Comparison of ENCODE assay signal across 22 cellular contexts in the genomic region with DNA sequence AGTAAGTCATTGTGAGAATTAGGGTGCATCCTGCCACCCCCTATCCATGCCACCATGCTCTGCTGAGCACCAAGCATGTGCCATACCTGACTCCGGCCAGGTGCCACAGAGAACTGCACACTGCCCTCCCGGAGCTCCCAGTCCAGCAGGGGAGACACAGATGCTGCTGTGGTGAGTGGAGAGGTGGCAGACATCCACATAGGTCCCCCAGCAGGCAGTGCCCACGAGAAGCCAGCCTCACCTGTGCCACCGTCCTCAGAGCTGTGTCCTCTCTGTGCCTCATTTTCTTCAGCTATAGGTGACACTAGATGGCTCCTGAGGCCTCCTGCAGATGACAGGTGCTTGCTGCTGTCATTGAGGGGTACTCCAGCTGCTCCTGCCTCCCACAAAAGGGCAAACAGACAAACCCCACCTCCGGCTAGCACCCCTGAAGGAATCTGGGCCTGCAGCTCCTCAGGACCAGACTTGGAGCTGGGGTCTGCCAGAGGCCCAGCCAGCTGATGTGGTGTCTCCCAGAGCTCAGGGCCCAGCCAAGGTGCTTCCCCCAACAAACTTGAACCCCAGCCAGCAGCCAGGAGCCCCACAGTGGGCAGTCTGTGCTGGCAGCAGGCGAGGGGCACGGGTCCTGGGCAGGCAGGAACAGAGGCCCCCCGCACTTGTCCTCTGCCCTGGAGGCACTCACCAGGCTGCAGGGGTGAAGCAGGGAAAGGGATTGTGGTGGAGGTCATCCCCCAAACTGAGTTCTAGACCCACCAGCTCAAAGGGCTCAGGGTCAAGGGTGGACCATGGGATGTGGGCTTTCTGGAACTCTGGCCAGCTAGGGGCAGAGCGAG. TPM values are rescaled to one million over a fixed set of nuclear protein-coding genes. Genes with fewer than 3 reads are reported as not detected.
DNase-seq lines count a peak whose midpoint lies in the region; ATAC-seq, FAIRE-seq and TF ChIP-seq lines count a peak whose summit lies in the region.
"Had no signal": no experiment of that assay in that cellular context is flagged by ENCODE, and none has a peak within 500 bp of the region (broad histone marks: within the 10 kb centered on the region; RNA-seq: fewer than 3 reads in every experiment).

No MANE protein-coding gene starts in this region.

- no peaks in the 10 kb centered on the region for H3K36me3 ChIP-seq in heart right ventricle
- H3K36me3 ChIP-seq: neutrophil, right atrium auricular region, stomach had no signal

- H3K27ac ChIP-seq in heart right ventricle, result no peak overlapping the region
- H3K27ac ChIP-seq: HL-60, neutrophil, right atrium auricular region, stomach had no signal

- H3K9me3 ChIP-seq in heart right ventricle, result no peaks in the 10 kb centered on the region
- H3K9me3 ChIP-seq: neutrophil, right atrium auricular region, stomach had no signal

- peak; percentile 37 for FAIRE-seq in urothelium cell line (lab: Jason Lieb, UNC)
- FAIRE-seq: endometrium, keratinocyte had no signal

- TF ChIP-seq CTCF in heart right ventricle (IDR thresholded peaks at IDR 0.05), result no peak

- H3K4me1 ChIP-seq in heart right ventricle, result peaks cover 0 to 14% (median 6%) of the 10 kb centered on the region in 9 donors

- no peak overlapping the region for H3K4me3 Mint-ChIP-seq in activated naive CD8-positive, alpha-beta T cell
- no peak overlapping the region for H3K4me3 Mint-ChIP-seq in activated naive CD8-positive, alpha-beta T cell treated with anti-CD3 and anti-CD28 coated beads, Interleukin-2, amount 50 U/mL, for 24 hours
- no peak overlapping the region for H3K4me3 Mint-ChIP-seq in activated T-helper 17 cell treated with anti-CD3 and anti-CD28 coated beads, Interleukin-2, amount 50 U/mL, for 72 hours
- H3K4me3 Mint-ChIP-seq in activated T-helper 2 cell treated with anti-CD3 and anti-CD28 coated beads, Interferon-gamma antibody, Interleukin-2, Interleukin-4, amounts not matched to agents 10 μg/mL and 5 μg/mL and 100 μg/mL, durations not matched to agents 14 hours and 24 hours and 36 hours (ENCODE audit: low read depth), result no peak overlapping the region
- H3K4me3 Mint-ChIP-seq: activated T-helper 1 cell treated with anti-CD3 and anti-CD28 coated beads, Interleukin-12 subunit alpha, Interleukin-12 subunit beta, Interleukin-2, Interleukin-4 antibody, amounts not matched to agents 30 ng/mL and 10 ng/mL and 1 ng/mL, durations not matched to agents 14 hours and 24 hours and 36 hours; H9 had no signal

- peak overlapping the region; percentile 70 for H3K27ac Mint-ChIP-seq in activated naive CD8-positive, alpha-beta T cell
- H3K27ac Mint-ChIP-seq in activated naive CD8-positive, alpha-beta T cell treated with anti-CD3 and anti-CD28 coated beads, Interleukin-2, amount 50 U/mL, for 24 hours, result no peak overlapping the region
- peak overlapping the region; percentile 73 for H3K27ac Mint-ChIP-seq in activated T-helper 17 cell treated with anti-CD3 and anti-CD28 coated beads, Interleukin-2, amount 50 U/mL, for 72 hours
- no peak overlapping the region for H3K27ac Mint-ChIP-seq in activated T-helper 2 cell treated with anti-CD3 and anti-CD28 coated beads, Interferon-gamma antibody, Interleukin-2, Interleukin-4, amounts not matched to agents 10 μg/mL and 5 μg/mL and 100 μg/mL, durations not matched to agents 14 hours and 24 hours and 36 hours

- no peaks in the 10 kb centered on the region for H3K27me3 ChIP-seq in heart right ventricle
- H3K27me3 ChIP-seq: right atrium auricular region, stomach had no signal

- no peak for DNase-seq in activated naive CD8-positive, alpha-beta T cell treated with anti-CD3 and anti-CD28 coated beads, Interleukin-2, amount 50 U/mL, for 24 hours
- DNase-seq in HuH-7 (ENCODE audit: low spot score), result peak; percentile 8
- DNase-seq in urothelium cell line (ENCODE audit: low spot score), result no peak
- no peak for DNase-seq in NCI-H2081 treated with DMSO at 0.1 percent for 48 hours (lab: John Stamatoyannopoulos, UW)
- DNase-seq in activated T-helper 2 cell treated with anti-CD3 and anti-CD28 coated beads, Interferon-gamma antibody, Interleukin-2, Interleukin-4, amounts not matched to agents 10 μg/mL and 5 μg/mL and 100 μg/mL, durations not matched to agents 14 hours and 24 hours and 36 hours (ENCODE audit: low spot score), result no peak
- no peak for DNase-seq in heart right ventricle
- DNase-seq: GDM1, H9, mesenchymal stem cell, NCI-H1105, NCI-H526 treated with DMSO at 0.1 percent for 48 hours, stomach had no signal

- no peaks in the 10 kb centered on the region for H3K9me3 Mint-ChIP-seq in activated naive CD8-positive, alpha-beta T cell (ENCODE audit: low read depth)
- no peaks in the 10 kb centered on the region for H3K9me3 Mint-ChIP-seq in activated naive CD8-positive, alpha-beta T cell treated with anti-CD3 and anti-CD28 coated beads, Interleukin-2, amount 50 U/mL, for 24 hours
- no peaks in the 10 kb centered on the region for H3K9me3 Mint-ChIP-seq in activated T-helper 17 cell treated with anti-CD3 and anti-CD28 coated beads, Interleukin-2, amount 50 U/mL, for 72 hours
- no peaks in the 10 kb centered on the region for H3K9me3 Mint-ChIP-seq in activated T-helper 2 cell treated with anti-CD3 and anti-CD28 coated beads, Interferon-gamma antibody, Interleukin-2, Interleukin-4, amounts not matched to agents 10 μg/mL and 5 μg/mL and 100 μg/mL, durations not matched to agents 14 hours and 24 hours and 36 hours
- H3K9me3 Mint-ChIP-seq: activated T-helper 1 cell treated with anti-CD3 and anti-CD28 coated beads, Interleukin-12 subunit alpha, Interleukin-12 subunit beta, Interleukin-2, Interleukin-4 antibody, amounts not matched to agents 30 ng/mL and 10 ng/mL and 1 ng/mL, durations not matched to agents 14 hours and 24 hours and 36 hours had no signal

- H3K4me3 ChIP-seq in heart right ventricle, result no peak overlapping the region
- H3K4me3 ChIP-seq: right atrium auricular region, stomach had no signal

- WGBS in heart right ventricle, 2 donors, result 81 to 85% methylated on average over 9 of the region's 9 CpGs

- H3K27me3 Mint-ChIP-seq in activated naive CD8-positive, alpha-beta T cell, result no peaks in the 10 kb centered on the region
- H3K27me3 Mint-ChIP-seq in activated naive CD8-positive, alpha-beta T cell treated with anti-CD3 and anti-CD28 coated beads, Interleukin-2, amount 50 U/mL, for 24 hours, result no peaks in the 10 kb centered on the region
- no peaks in the 10 kb centered on the region for H3K27me3 Mint-ChIP-seq in activated T-helper 17 cell treated with anti-CD3 and anti-CD28 coated beads, Interleukin-2, amount 50 U/mL, for 72 hours
- no peaks in the 10 kb centered on the region for H3K27me3 Mint-ChIP-seq in activated T-helper 2 cell treated with anti-CD3 and anti-CD28 coated beads, Interferon-gamma antibody, Interleukin-2, Interleukin-4, amounts not matched to agents 10 μg/mL and 5 μg/mL and 100 μg/mL, durations not matched to agents 14 hours and 24 hours and 36 hours (ENCODE audit: low read depth)

- peaks cover 29% of the 10 kb centered on the region for H3K4me1 Mint-ChIP-seq in activated naive CD8-positive, alpha-beta T cell (ENCODE audit: low read depth)
- peaks cover 21% of the 10 kb centered on the region for H3K4me1 Mint-ChIP-seq in activated naive CD8-positive, alpha-beta T cell treated with anti-CD3 and anti-CD28 coated beads, Interleukin-2, amount 50 U/mL, for 24 hours
- H3K4me1 Mint-ChIP-seq in activated T-helper 17 cell treated with anti-CD3 and anti-CD28 coated beads, Interleukin-2, amount 50 U/mL, for 72 hours, result peaks cover 4% of the 10 kb centered on the region
- H3K4me1 Mint-ChIP-seq in activated T-helper 2 cell treated with anti-CD3 and anti-CD28 coated beads, Interferon-gamma antibody, Interleukin-2, Interleukin-4, amounts not matched to agents 10 μg/mL and 5 μg/mL and 100 μg/mL, durations not matched to agents 14 hours and 24 hours and 36 hours (ENCODE audit: low read depth), result peaks cover 15% of the 10 kb centered on the region

- no peaks in the 10 kb centered on the region for H3K36me3 Mint-ChIP-seq in activated naive CD8-positive, alpha-beta T cell
- no peaks in the 10 kb centered on the region for H3K36me3 Mint-ChIP-seq in activated naive CD8-positive, alpha-beta T cell treated with anti-CD3 and anti-CD28 coated beads, Interleukin-2, amount 50 U/mL, for 24 hours (ENCODE audit: low read depth)
- H3K36me3 Mint-ChIP-seq in activated T-helper 17 cell treated with anti-CD3 and anti-CD28 coated beads, Interleukin-2, amount 50 U/mL, for 72 hours (ENCODE audit: low read depth), result no peaks in the 10 kb centered on the region
- no peaks in the 10 kb centered on the region for H3K36me3 Mint-ChIP-seq in activated T-helper 2 cell treated with anti-CD3 and anti-CD28 coated beads, Interferon-gamma antibody, Interleukin-2, Interleukin-4, amounts not matched to agents 10 μg/mL and 5 μg/mL and 100 μg/mL, durations not matched to agents 14 hours and 24 hours and 36 hours (ENCODE audit: low read depth)

- intact Hi-C loops in activated T-helper 2 cell treated with anti-CD3 and anti-CD28 coated beads, Interferon-gamma antibody, Interleukin-2, Interleukin-4, amounts not matched to agents 10 μg/mL and 5 μg/mL and 100 μg/mL, durations not matched to agents 14 hours and 24 hours and 36 hours (cut with micrococcal nuclease), result loop anchor here (5.0 kb wide), 1 partner anchor 173 kb away; no protein-coding TSS in a partner anchor
- intact Hi-C loops in heart right ventricle (cut with DNase I), result loop anchor here in 7 of 10 donors (2.0 to 10.0 kb wide), 5 partner anchors 25 to 173 kb away; no protein-coding TSS in a partner anchor

- ATAC-seq in activated naive CD8-positive, alpha-beta T cell treated with anti-CD3 and anti-CD28 coated beads, Interleukin-2, amount 50 U/mL, for 24 hours, result no peak
- no peak for ATAC-seq in activated T-helper 17 cell treated with anti-CD3 and anti-CD28 coated beads, Interleukin-2, amount 50 U/mL, for 72 hours (replicated peaks)
- ATAC-seq in heart right ventricle, result no peak

RNA-seq across cellular contexts. Expression of a gene that starts 17.1 kb away (rescaled TPM):
- total RNA-seq in activated T-helper 17 cell treated with anti-CD3 and anti-CD28 coated beads, Interleukin-2, amount 50 U/mL, for 72 hours, result under 1 TPM in 1 of 2 donors, not detected in 1; 0.15 TPM
- 0.11 TPM in 2 replicates for total RNA-seq in activated T-helper 2 cell treated with anti-CD3 and anti-CD28 coated beads, Interferon-gamma antibody, Interleukin-2, Interleukin-4, amounts not matched to agents 10 μg/mL and 5 μg/mL and 100 μg/mL, durations not matched to agents 14 hours and 24 hours and 36 hours
- not detected for total RNA-seq in heart right ventricle
- polyA plus RNA-seq in heart right ventricle, result under 1 TPM in 1 of 2 donors, not detected in 1; 0.03 TPM
- total RNA-seq: activated T-helper 1 cell treated with anti-CD3 and anti-CD28 coated beads, Interleukin-12 subunit alpha, Interleukin-12 subunit beta, Interleukin-2, Interleukin-4 antibody, amounts not matched to agents 30 ng/mL and 10 ng/mL and 1 ng/mL, durations not matched to agents 14 hours and 24 hours and 36 hours; right atrium auricular region had no signal
- polyA plus RNA-seq: AG04450 had no signal

RNA-seq across cellular contexts. Expression of a gene that starts 20.4 kb away (rescaled TPM):
- 100 to 1,000 TPM; 104 to 117 TPM for total RNA-seq in activated T-helper 17 cell treated with anti-CD3 and anti-CD28 coated beads, Interleukin-2, amount 50 U/mL, for 72 hours
- total RNA-seq in activated T-helper 2 cell treated with anti-CD3 and anti-CD28 coated beads, Interferon-gamma antibody, Interleukin-2, Interleukin-4, amounts not matched to agents 10 μg/mL and 5 μg/mL and 100 μg/mL, durations not matched to agents 14 hours and 24 hours and 36 hours, result 103 and 110 TPM in 2 replicates
- 10 to 100 TPM; 66.4 to 97.5 (median 87.9) TPM for total RNA-seq in heart right ventricle
- 10 to 100 TPM; 37.9 to 55.6 TPM for polyA plus RNA-seq in heart right ventricle

RNA-seq across cellular contexts. Expression of a gene that starts 45.0 kb away (rescaled TPM):
- 10 to 100 TPM in 1 of 2 donors, 1 to 10 TPM in 1; 6.5 to 13.5 TPM for total RNA-seq in activated T-helper 17 cell treated with anti-CD3 and anti-CD28 coated beads, Interleukin-2, amount 50 U/mL, for 72 hours
- total RNA-seq in activated T-helper 2 cell treated with anti-CD3 and anti-CD28 coated beads, Interferon-gamma antibody, Interleukin-2, Interleukin-4, amounts not matched to agents 10 μg/mL and 5 μg/mL and 100 μg/mL, durations not matched to agents 14 hours and 24 hours and 36 hours, result 10.3 and 14.1 TPM in 2 replicates
- not detected for total RNA-seq in heart right ventricle
- polyA plus RNA-seq in heart right ventricle, result 1 to 10 TPM; 1.1 to 1.6 TPM
- total RNA-seq: right atrium auricular region, stomach, ureter had no signal
- polyA plus RNA-seq: AG04450, keratinocyte had no signal

RNA-seq across cellular contexts. Expression of a gene that starts 49.4 kb away (rescaled TPM):
- 10 to 100 TPM in 1 of 2 donors, 1 to 10 TPM in 1; 7.5 to 14.8 TPM for total RNA-seq in activated T-helper 17 cell treated with anti-CD3 and anti-CD28 coated beads, Interleukin-2, amount 50 U/mL, for 72 hours
- total RNA-seq in activated T-helper 2 cell treated with anti-CD3 and anti-CD28 coated beads, Interferon-gamma antibody, Interleukin-2, Interleukin-4, amounts not matched to agents 10 μg/mL and 5 μg/mL and 100 μg/mL, durations not matched to agents 14 hours and 24 hours and 36 hours, result 10.7 and 14.5 TPM in 2 replicates
- total RNA-seq in heart right ventricle, result not detected
- under 1 TPM in 1 of 2 donors, not detected in 1; 0.10 TPM for polyA plus RNA-seq in heart right ventricle
- total RNA-seq: right atrium auricular region, stomach, ureter had no signal
- polyA plus RNA-seq: AG04450, keratinocyte had no signal

RNA-seq across cellular contexts. Expression of a gene that starts 51.6 kb away (rescaled TPM):
- 100 to 1,000 TPM; 109 to 117 TPM for total RNA-seq in activated T-helper 17 cell treated with anti-CD3 and anti-CD28 coated beads, Interleukin-2, amount 50 U/mL, for 72 hours
- total RNA-seq in activated T-helper 2 cell treated with anti-CD3 and anti-CD28 coated beads, Interferon-gamma antibody, Interleukin-2, Interleukin-4, amounts not matched to agents 10 μg/mL and 5 μg/mL and 100 μg/mL, durations not matched to agents 14 hours and 24 hours and 36 hours, result 188 and 194 TPM in 2 replicates
- total RNA-seq in heart right ventricle, result 10 to 100 TPM; 53.6 to 69.7 (median 63.1) TPM
- polyA plus RNA-seq in heart right ventricle, result 10 to 100 TPM; 26.2 to 62.1 TPM

Comparison
In these comparisons a context has a peak if more than half of its experiments do, and no peak if none do; other contexts are left out.
1. H3K27ac Mint-ChIP-seq: peak in activated naive CD8-positive, alpha-beta T cell (single experiment) and activated T-helper 17 cell treated with anti-CD3 and anti-CD28 coated beads, Interleukin-2, amount 50 U/mL, for 72 hours (single experiment); none in activated naive CD8-positive, alpha-beta T cell treated with anti-CD3 and anti-CD28 coated beads, Interleukin-2, amount 50 U/mL, for 24 hours (single experiment) and activated T-helper 2 cell treated with anti-CD3 and anti-CD28 coated beads, Interferon-gamma antibody, Interleukin-2, Interleukin-4, amounts not matched to agents 10 μg/mL and 5 μg/mL and 100 μg/mL, durations not matched to agents 14 hours and 24 hours and 36 hours (single experiment).